In the genomic region with DNA sequence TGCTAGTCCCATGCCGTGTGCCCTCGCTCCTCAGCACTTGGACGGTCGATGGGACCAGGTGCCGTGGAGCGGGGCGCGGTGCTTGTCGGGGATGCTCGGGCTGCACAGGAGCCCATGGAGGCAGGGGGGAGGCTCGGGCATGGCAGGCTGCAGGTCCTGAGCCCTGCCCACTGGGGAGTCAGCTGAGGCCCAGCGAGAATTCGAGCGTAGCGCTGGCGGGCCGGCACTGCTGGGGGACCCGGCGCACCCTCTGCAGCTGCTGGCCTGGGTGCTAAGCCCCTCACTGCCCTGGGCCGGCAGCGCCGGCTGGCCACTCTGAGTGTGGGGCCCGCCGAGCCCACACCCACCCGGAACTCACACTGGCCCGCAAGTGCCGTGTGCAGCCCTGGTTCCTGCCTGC, we compare ENCODE assay signal across 24 cellular contexts.
"Had no signal": no experiment of that assay in that cellular context is flagged by ENCODE, and none has a peak within 500 bp of the region (broad histone marks: within the 10 kb centered on the region; RNA-seq: fewer than 3 reads in every experiment).

No MANE protein-coding gene starts in this region.

- H3K27me3 ChIP-seq: neural progenitor cell, neutrophil, pancreas, right atrium auricular region, right lobe of liver, stomach, thyroid gland, tibial nerve, upper lobe of right lung, uterus had no signal

- DNase-seq: naive thymus-derived CD4-positive, alpha-beta T cell; natural killer cell; nucleus accumbens; retina; right lobe of liver; stimulated activated CD4-positive, alpha-beta T cell treated with anti-CD3 and anti-CD28 coated beads, Interleukin-15, amount 100 ng/mL, for 24 hours; stimulated activated CD4-positive, alpha-beta T cell treated with anti-CD3 and anti-CD28 coated beads, Interleukin-2, amount 100 ng/mL, for 24 hours; stimulated activated CD4-positive, alpha-beta T cell treated with anti-CD3 and anti-CD28 coated beads, Interleukin-2, amount 100 ng/mL, for 48 hours; stimulated activated CD4-positive, alpha-beta T cell treated with anti-CD3 and anti-CD28 coated beads, Interleukin-4, amount 100 ng/mL, for 24 hours; stimulated activated naive B cell treated with anti-CD40 and anti-IgM and Interleukin-4, amounts not matched to agents 10 μg/mL and 1 μg/mL and 100 μg/mL, for 72 hours; stimulated activated naive CD4-positive, alpha-beta T cell treated with Interleukin-2 at 50 U/mL for 16 hours; stomach; thyroid gland; upper lobe of right lung; uterus had no signal

- H3K4me2 ChIP-seq: neural progenitor cell had no signal

- H2AFZ ChIP-seq: neural progenitor cell had no signal

- H3K27ac ChIP-seq: neural progenitor cell, neutrophil, pancreas, prostate gland, right atrium auricular region, right lobe of liver, skin epidermis, stomach, thoracic aorta, thyroid gland, tibial nerve, upper lobe of right lung, uterus had no signal

- ATAC-seq: naive thymus-derived CD4-positive, alpha-beta T cell; natural killer cell; pancreas; right lobe of liver; stimulated activated effector memory CD8-positive, alpha-beta T cell treated with anti-CD3 and anti-CD28 coated beads, Interleukin-12 subunit alpha, Interleukin-12 subunit beta, amount 100 ng/mL, for 72 hours; stimulated activated naive B cell treated with anti-CD40 and anti-IgM and Interleukin-4, amounts not matched to agents 10 μg/mL and 1 μg/mL and 100 μg/mL, for 72 hours; upper lobe of right lung had no signal

- H3K4me3 ChIP-seq: neural progenitor cell, pancreas, prostate gland, right atrium auricular region, right lobe of liver, skin epidermis, stomach, thoracic aorta, thyroid gland, tibial nerve, upper lobe of right lung, uterus had no signal

- H3K9ac ChIP-seq: neural progenitor cell had no signal

- H3K4me1 ChIP-seq: neural progenitor cell, pancreas, prostate gland, right atrium auricular region, right lobe of liver, upper lobe of right lung, uterus had no signal

- H3K9me3 ChIP-seq: neutrophil, pancreas, prostate gland, right atrium auricular region, right lobe of liver, thoracic aorta, thyroid gland, upper lobe of right lung, uterus had no signal

- H3K36me3 ChIP-seq: neural progenitor cell, neutrophil, pancreas, prostate gland, right atrium auricular region, right lobe of liver, stomach, thoracic aorta, thyroid gland, tibial nerve, upper lobe of right lung, uterus had no signal

- FAIRE-seq: pancreas had no signal
